In genomic region chr2:160109939-160110673, GRCh38 we compare ENCODE assay signal across 8 cellular contexts. TPM values are rescaled to one million over a fixed set of nuclear protein-coding genes. Genes with fewer than 3 reads are reported as not detected.
DNase-seq lines count a peak whose midpoint lies in the region; ATAC-seq and FAIRE-seq lines count a peak whose summit lies in the region.

No MANE protein-coding gene starts in this region.

- peaks cover 4% of the 10 kb centered on the region for H3K27me3 Mint-ChIP-seq in activated naive CD4-positive, alpha-beta T cell treated with anti-CD3 and anti-CD28 coated beads, Interleukin-2, amount 10 ng/mL, durations not matched to agents 7 days and 5 days

- intact Hi-C loops in posterior cingulate gyrus (cut with DNase I), result loop anchor here (5.0 kb wide), 2 partner anchors 102 to 882 kb away; no protein-coding TSS in a partner anchor

- in situ Hi-C loops in G401 (cut with HindIII; ENCODE audit: low sequenced_read_pairs), result no loop called here

- peak; percentile 88 for FAIRE-seq in RCC 7860 (lab: Jason Lieb, UNC)

- CTCF ChIA-PET in activated naive CD4-positive, alpha-beta T cell treated with anti-CD3 and anti-CD28 coated beads, Interleukin-2, amount 10 ng/mL, durations not matched to agents 7 days and 5 days (lab: Charles Lee), result interaction anchor here (0.5 to 5.1 kb wide), 27 partner anchors 9 to 1264 kb away, joined by 3 to 44 read pairs (median 3); no protein-coding TSS in a partner anchor

- no peaks in the 10 kb centered on the region for H3K4me1 Mint-ChIP-seq in activated naive CD4-positive, alpha-beta T cell treated with anti-CD3 and anti-CD28 coated beads, Interleukin-2, amount 10 ng/mL, durations not matched to agents 7 days and 5 days

- DNase-seq in G401 (ENCODE audit: low spot score), result peak; percentile 30
- DNase-seq in KG1 (lab: John Stamatoyannopoulos, UW), result peak; percentile 9
- DNase-seq in RCC 7860 (ENCODE audit: low spot score), result peak; percentile 76
- DNase-seq in activated naive CD4-positive, alpha-beta T cell treated with anti-CD3 and anti-CD28 coated beads, Interleukin-2, amount 10 ng/mL, durations not matched to agents 7 days and 5 days, result peak; percentile 62
- DNase-seq in glomerular endothelial cell (ENCODE audit: extremely low read depth, low read depth, low spot score), result peak; percentile 47
- peak in 6 of 10 donors; percentile 35 to 93 (median 43) for DNase-seq in posterior cingulate gyrus
- no peak for DNase-seq in cerebellar nuclear complex (lab: John Stamatoyannopoulos, UW)

- no peak overlapping the region for H3K4me3 Mint-ChIP-seq in activated naive CD4-positive, alpha-beta T cell treated with anti-CD3 and anti-CD28 coated beads, Interleukin-2, amount 10 ng/mL, durations not matched to agents 7 days and 5 days

- ATAC-seq in GM21717 (IDR thresholded peaks at IDR 0.05; ENCODE audit: unreplicated experiment), result peak; percentile 83

- no peaks in the 10 kb centered on the region for H3K36me3 Mint-ChIP-seq in activated naive CD4-positive, alpha-beta T cell treated with anti-CD3 and anti-CD28 coated beads, Interleukin-2, amount 10 ng/mL, durations not matched to agents 7 days and 5 days

- H3K27ac Mint-ChIP-seq in activated naive CD4-positive, alpha-beta T cell treated with anti-CD3 and anti-CD28 coated beads, Interleukin-2, amount 10 ng/mL, durations not matched to agents 7 days and 5 days, result no peak overlapping the region

- no peaks in the 10 kb centered on the region for H3K9me3 Mint-ChIP-seq in activated naive CD4-positive, alpha-beta T cell treated with anti-CD3 and anti-CD28 coated beads, Interleukin-2, amount 10 ng/mL, durations not matched to agents 7 days and 5 days

RNA-seq across cellular contexts. Expression of gene PLA2R1, which starts 47.7 kb away (rescaled TPM):
- total RNA-seq in G401 (2014; rRNA removed; shearing (Covaris generic)), result not detected in 2 replicates
- total RNA-seq in glomerular endothelial cell, result 6.6 and 14.5 TPM in 2 replicates

Comparison
In these comparisons a context has a peak if more than half of its experiments do, and no peak if none do; other contexts are left out.
1. DNase-seq: peak in G401 (single experiment), KG1 (single experiment), RCC 7860 (single experiment), activated naive CD4-positive, alpha-beta T cell treated with anti-CD3 and anti-CD28 coated beads, Interleukin-2, amount 10 ng/mL, durations not matched to agents 7 days and 5 days (single experiment), glomerular endothelial cell (single experiment) and posterior cingulate gyrus (6 of 10); none in cerebellar nuclear complex (0 of 2).